Comparison of ENCODE assay signal across 19 cellular contexts in genomic region chr4:84050014-84050413, GRCh38.
A peak's percentile ranks its signal among the peaks of the same experiment; 100 is the strongest.
DNase-seq lines count a peak whose midpoint lies in the region; ATAC-seq and TF ChIP-seq lines count a peak whose summit lies in the region.
"Had no signal": no experiment of that assay in that cellular context is flagged by ENCODE, and none has a peak within 500 bp of the region (broad histone marks: within the 10 kb centered on the region; RNA-seq: fewer than 3 reads in every experiment).

No MANE protein-coding gene starts in this region.

- H3K27me3 ChIP-seq in HCT116 (ENCODE audit: insufficient read depth, low read length) = no peaks in the 10 kb centered on the region
- H3K27me3 ChIP-seq in smooth muscle cell (ENCODE audit: low read depth) = no peaks in the 10 kb centered on the region
- H3K27me3 ChIP-seq: neutrophil, right atrium auricular region had no signal

- no peaks in the 10 kb centered on the region for H3K79me2 ChIP-seq in HCT116 (ENCODE audit: insufficient read depth, low read length)
- no peaks in the 10 kb centered on the region for H3K79me2 ChIP-seq in smooth muscle cell (ENCODE audit: low read depth)

- TF ChIP-seq POLR2A in HCT116 (IDR thresholded peaks at IDR 0.05; ENCODE audit: borderline replicate concordance, extremely low read depth, insufficient read depth, insufficient read length) = no peak

- no peaks in the 10 kb centered on the region for H4K20me1 ChIP-seq in HCT116 (ENCODE audit: insufficient read depth)
- H4K20me1 ChIP-seq in smooth muscle cell (ENCODE audit: low read depth) = no peaks in the 10 kb centered on the region

- intact Hi-C loops in HCT116 (cut with micrococcal nuclease) = no loop called here
- intact Hi-C loops in activated CD4-positive, alpha-beta T cell treated with anti-CD3 and anti-CD28 coated beads, Interleukin-2, amount 10 ng/mL, durations not matched to agents 24 days and 14 days (cut with micrococcal nuclease) = no loop called here

- RAD21 ChIA-PET in HCT116 (lab: Charles Lee; ENCODE audit: low non-redundant PET in 1 of 2, low total read pairs in 2 of 2, uncharacterized antibody in 2 of 2, unreplicated experiment in 2 of 2) = no interaction called here

- no peaks in the 10 kb centered on the region for H3K27me3 Mint-ChIP-seq in activated CD4-positive, alpha-beta T cell treated with anti-CD3 and anti-CD28 coated beads, Interleukin-2, amount 10 ng/mL, durations not matched to agents 24 days and 14 days
- H3K27me3 Mint-ChIP-seq: activated CD8-positive, alpha-beta T cell treated with anti-CD3 and anti-CD28 coated beads for 36 hours had no signal

- CTCF ChIA-PET in HCT116 (lab: Charles Lee) = interaction anchor here (1.2 kb wide), 1 partner anchor 9 kb away, joined by 4 read pairs; no protein-coding TSS in a partner anchor

- H3K4me2 ChIP-seq in HCT116 (ENCODE audit: low read length) (no peak overlapping the region), smooth muscle cell (no peak overlapping the region)
- H3K4me2 ChIP-seq: PC-9 had no signal

- ATAC-seq in HCT116 (peak; percentile 59; the same call in 1 of the 2 replicates), GM19023 (IDR thresholded peaks at IDR 0.05; ENCODE audit: unreplicated experiment) (no peak)
- ATAC-seq: activated CD8-positive, alpha-beta T cell treated with anti-CD3 and anti-CD28 coated beads for 36 hours; HepG2; SK-N-SH treated with all-trans-retinoic acid at 6 μM for 48 hours had no signal

- H3K4me3 ChIP-seq in HCT116 (replicated peaks in 1 of 2; ENCODE audit: low read depth in 1 of 2, low read length in 2 of 2) (no peak overlapping the region), smooth muscle cell (no peak overlapping the region)
- H3K4me3 ChIP-seq: lung, PC-9, right atrium auricular region had no signal

- POLR2A ChIA-PET in HCT116 (lab: Charles Lee) = no interaction called here

- no peaks in the 10 kb centered on the region for H3K9me3 Mint-ChIP-seq in activated CD4-positive, alpha-beta T cell treated with anti-CD3 and anti-CD28 coated beads, Interleukin-2, amount 10 ng/mL, durations not matched to agents 24 days and 14 days
- H3K9me3 Mint-ChIP-seq: activated CD8-positive, alpha-beta T cell treated with anti-CD3 and anti-CD28 coated beads for 36 hours; activated T-helper 1 cell treated with anti-CD3 and anti-CD28 coated beads, Interleukin-12 subunit alpha, Interleukin-12 subunit beta, Interleukin-2, Interleukin-4 antibody, amounts not matched to agents 30 ng/mL and 10 ng/mL and 1 ng/mL, durations not matched to agents 14 hours and 24 hours and 36 hours had no signal

- H3K9me3 ChIP-seq in HCT116 (ENCODE audit: control insufficient read depth in 1 of 2, insufficient read depth in 1 of 2, low read depth in 1 of 2, low read length in 2 of 2) = no peaks in the 10 kb centered on the region
- no peaks in the 10 kb centered on the region for H3K9me3 ChIP-seq in smooth muscle cell (replicated peaks; ENCODE audit: low read depth)
- H3K9me3 ChIP-seq: neutrophil, right atrium auricular region had no signal

- 0 out of 6 replicates have a peak, but pooled peaks of 1 of the 3 experiments have one; percentile 5 for TF ChIP-seq CTCF in HCT116 (IDR thresholded peaks at IDR 0.05 in 2 of 3, conservative IDR thresholded peaks at IDR 0.05 in 1 of 3; ENCODE audit: borderline replicate concordance in 1 of 3, insufficient read depth in 1 of 3, low read depth in 2 of 3, low read length in 2 of 3)
- no peak for TF ChIP-seq CTCF in smooth muscle cell (IDR thresholded peaks at IDR 0.05; ENCODE audit: borderline replicate concordance, insufficient read depth, poor library complexity, severe bottlenecking)

- 33% methylated on average over 1 of the region's 1 CpG for whole genome bisulfite sequencing in smooth muscle cell (ENCODE audit: low lambda C conversion rate)

- no peaks in the 10 kb centered on the region for H3K4me1 ChIP-seq in HCT116 (ENCODE audit: control insufficient read depth in 1 of 2, insufficient read depth in 2 of 2, low read length in 2 of 2)
- peaks cover 11% of the 10 kb centered on the region for H3K4me1 ChIP-seq in smooth muscle cell (ENCODE audit: low read depth)
- H3K4me1 ChIP-seq: right atrium auricular region had no signal

- no peaks in the 10 kb centered on the region for H3K36me3 ChIP-seq in HCT116 (ENCODE audit: control insufficient read depth in 1 of 2, insufficient read depth in 2 of 2, low read length in 2 of 2)
- H3K36me3 ChIP-seq in smooth muscle cell (ENCODE audit: low read depth) = no peaks in the 10 kb centered on the region
- H3K36me3 ChIP-seq: neutrophil, right atrium auricular region had no signal

- 0 out of 2 replicates have a peak, but pooled peaks have one; percentile 20 for TF ChIP-seq RAD21 in HCT116 (IDR thresholded peaks at IDR 0.05; ENCODE audit: low read depth)

- H3K36me3 Mint-ChIP-seq in activated CD4-positive, alpha-beta T cell treated with anti-CD3 and anti-CD28 coated beads, Interleukin-2, amount 10 ng/mL, durations not matched to agents 24 days and 14 days (ENCODE audit: low read depth) = no peaks in the 10 kb centered on the region

- no TSS peak for BruUV-seq in HCT116 (replicated peaks; lab: Mats Ljungman, UMichigan)

- DNase-seq in DMS 273 treated with DMSO at 0.1 percent for 48 hours (lab: John Stamatoyannopoulos, UW) (peak; percentile 17), HCT116 (ENCODE audit: low read depth, low spot score) (no peak), RPMI7951 (ENCODE audit: low read depth) (peak; percentile 2), left kidney (ENCODE audit: low read depth, low spot score) (peak; percentile 62), HUDEP-2 (lab: John Stamatoyannopoulos, UW; ENCODE audit: unreplicated experiment in 76 of 76) (no peak), smooth muscle cell (lab: John Stamatoyannopoulos, UW; ENCODE audit: unreplicated experiment) (no peak)
- no peak for DNase-seq in activated CD4-positive, alpha-beta T cell treated with anti-CD3 and anti-CD28 coated beads, Interleukin-2, amount 10 ng/mL, durations not matched to agents 24 days and 14 days
- DNase-seq: activated CD8-positive, alpha-beta T cell treated with anti-CD3 and anti-CD28 coated beads for 36 hours; AML-193; DMS79 treated with DMSO at 0.1 percent for 48 hours; effector memory CD4-positive, alpha-beta T cell had no signal

- H3K4me3 Mint-ChIP-seq in activated CD4-positive, alpha-beta T cell treated with anti-CD3 and anti-CD28 coated beads, Interleukin-2, amount 10 ng/mL, durations not matched to agents 24 days and 14 days = no peak overlapping the region
- H3K4me3 Mint-ChIP-seq: activated CD8-positive, alpha-beta T cell treated with anti-CD3 and anti-CD28 coated beads for 36 hours; activated T-helper 1 cell treated with anti-CD3 and anti-CD28 coated beads, Interleukin-12 subunit alpha, Interleukin-12 subunit beta, Interleukin-2, Interleukin-4 antibody, amounts not matched to agents 30 ng/mL and 10 ng/mL and 1 ng/mL, durations not matched to agents 14 hours and 24 hours and 36 hours had no signal

- H3K9me2 ChIP-seq in HCT116 (ENCODE audit: insufficient read depth) = no peaks in the 10 kb centered on the region

- H3F3A ChIP-seq in smooth muscle cell (ENCODE audit: low read depth) = no peaks in the 10 kb centered on the region

- H3K9ac ChIP-seq in HCT116 (ENCODE audit: low read length) = no peak overlapping the region
- H3K9ac ChIP-seq in smooth muscle cell (ENCODE audit: low read depth) = no peak overlapping the region

- H2AFZ ChIP-seq in HCT116 (ENCODE audit: low read depth, low read length, poor library complexity, severe bottlenecking) = no peak overlapping the region
- H2AFZ ChIP-seq in smooth muscle cell (ENCODE audit: low read depth) = no peak overlapping the region
- H2AFZ ChIP-seq: PC-9 had no signal

- H3K27ac ChIP-seq in HCT116 (ENCODE audit: low read depth, low read length) = no peak overlapping the region
- H3K27ac ChIP-seq in smooth muscle cell (ENCODE audit: low read depth) = no peak overlapping the region
- H3K27ac ChIP-seq: neutrophil, PC-9, right atrium auricular region had no signal

- no peaks in the 10 kb centered on the region for H3K4me1 Mint-ChIP-seq in activated CD4-positive, alpha-beta T cell treated with anti-CD3 and anti-CD28 coated beads, Interleukin-2, amount 10 ng/mL, durations not matched to agents 24 days and 14 days

- H3K27ac Mint-ChIP-seq in activated CD4-positive, alpha-beta T cell treated with anti-CD3 and anti-CD28 coated beads, Interleukin-2, amount 10 ng/mL, durations not matched to agents 24 days and 14 days = no peak overlapping the region
- H3K27ac Mint-ChIP-seq: activated CD8-positive, alpha-beta T cell treated with anti-CD3 and anti-CD28 coated beads for 36 hours; activated T-helper 1 cell treated with anti-CD3 and anti-CD28 coated beads, Interleukin-12 subunit alpha, Interleukin-12 subunit beta, Interleukin-2, Interleukin-4 antibody, amounts not matched to agents 30 ng/mL and 10 ng/mL and 1 ng/mL, durations not matched to agents 14 hours and 24 hours and 36 hours had no signal

TF ChIP-seq in HCT116, 20 proteins besides CTCF, POLR2A, EP300 and RAD21:
- TF ChIP-seq ATF3 (IDR thresholded peaks at IDR 0.05) (no peak), MAX (IDR thresholded peaks at IDR 0.05) (0 out of 2 replicates have a peak, but pooled peaks have one; percentile 25)

Comparison
In these comparisons a context has a peak if more than half of its experiments do, and no peak if none do; other contexts are left out.
1. DNase-seq: peak in DMS 273 treated with DMSO at 0.1 percent for 48 hours (single experiment), RPMI7951 (single experiment) and left kidney (single experiment); none in HCT116 (single experiment), activated CD4-positive, alpha-beta T cell treated with anti-CD3 and anti-CD28 coated beads, Interleukin-2, amount 10 ng/mL, durations not matched to agents 24 days and 14 days (single experiment), HUDEP-2 (0 of 76) and smooth muscle cell (single experiment).